21 cellular contexts compared by ENCODE assay signal in the genomic region with DNA sequence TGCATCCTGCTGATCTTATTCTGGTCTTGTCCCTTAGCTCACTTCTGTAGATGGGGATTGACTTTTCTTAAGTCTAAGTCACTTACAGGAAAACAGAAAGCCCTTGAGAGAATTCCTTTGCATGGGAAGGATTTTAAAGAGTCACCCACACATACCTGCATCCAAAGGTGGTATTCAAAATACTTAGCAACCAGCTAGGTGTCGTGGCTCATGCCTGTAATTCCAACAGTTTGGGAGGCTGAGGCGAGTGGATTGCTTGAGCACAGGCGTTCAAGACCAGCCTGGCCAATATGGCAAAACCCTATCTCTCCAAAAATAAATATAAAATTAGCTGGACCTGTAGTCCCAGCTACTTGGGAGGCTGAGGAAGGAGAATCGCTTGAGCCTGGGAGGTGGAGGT. TPM values are rescaled to one million over a fixed set of nuclear protein-coding genes. Genes with fewer than 3 reads are reported as not detected.
DNase-seq lines count a peak whose midpoint lies in the region; ATAC-seq lines count a peak whose summit lies in the region.
"Had no signal": no experiment of that assay in that cellular context is flagged by ENCODE, and none has a peak within 500 bp of the region (broad histone marks: within the 10 kb centered on the region; RNA-seq: fewer than 3 reads in every experiment).

No MANE protein-coding gene starts in this region.

- no CpG with 5 or more reads among the region's 4 CpGs for WGBS in mesendoderm (ENCODE audit: extremely low coverage, insufficient coverage, low lambda C conversion rate)

- H4K20me1 ChIP-seq in BLaER1 treated with 17β-estradiol and CSF1 and Interleukin-3, amounts not matched to agents 10 nM and 100 nM, result no peaks in the 10 kb centered on the region

- H3K9ac ChIP-seq in BLaER1 treated with 17β-estradiol and CSF1 and Interleukin-3, amounts not matched to agents 10 nM and 100 nM, result no peak overlapping the region
- H3K9ac ChIP-seq in mesendoderm (ENCODE audit: low read length), result no peak overlapping the region

- H3K4me2 ChIP-seq in BLaER1 treated with 17β-estradiol and CSF1 and Interleukin-3, amounts not matched to agents 10 nM and 100 nM, result peak overlapping the region; percentile 85 to 96 (median 92)
- no peak overlapping the region for H3K4me2 ChIP-seq in mesendoderm (ENCODE audit: low read length)
- H3K4me2 ChIP-seq: A549 had no signal

- H4K8ac ChIP-seq in mesendoderm (ENCODE audit: low read depth, low read length), result no peak overlapping the region

- no peaks in the 10 kb centered on the region for H3K9me3 Mint-ChIP-seq in dendritic cell treated with granulocyte-macrophage colony-stimulating factor and Interleukin-4, amounts not matched to agents 40 ng/mL and 50 ng/mL, for 4 days
- H3K9me3 Mint-ChIP-seq: CD4-positive, alpha-beta T cell; CD8-positive, alpha-beta memory T cell had no signal

- H4K5ac ChIP-seq in mesendoderm (ENCODE audit: low read length), result no peak overlapping the region

- H3K4me3 ChIP-seq in BLaER1 treated with 17β-estradiol and CSF1 and Interleukin-3, amounts not matched to agents 10 nM and 100 nM, result 0 out of 20 replicates have a peak overlapping the region, but pooled peaks of 1 of the 10 experiments have one; percentile 0
- no peak overlapping the region for H3K4me3 ChIP-seq in mesendoderm (ENCODE audit: low read length)
- H3K4me3 ChIP-seq: A549, GM12878 had no signal

- H3K36me3 ChIP-seq in BLaER1 treated with 17β-estradiol and CSF1 and Interleukin-3, amounts not matched to agents 10 nM and 100 nM, result no peaks in the 10 kb centered on the region
- no peaks in the 10 kb centered on the region for H3K36me3 ChIP-seq in mesendoderm (ENCODE audit: control insufficient read depth, insufficient read depth, low read length)

- H3K36me3 Mint-ChIP-seq in dendritic cell treated with granulocyte-macrophage colony-stimulating factor and Interleukin-4, amounts not matched to agents 40 ng/mL and 50 ng/mL, for 4 days (ENCODE audit: low read depth), result peaks cover 8% of the 10 kb centered on the region
- H3K36me3 Mint-ChIP-seq: CD8-positive, alpha-beta memory T cell had no signal

- H2BK120ac ChIP-seq in mesendoderm (ENCODE audit: low read depth, low read length), result no peak overlapping the region

- H3K4me3 Mint-ChIP-seq in dendritic cell treated with granulocyte-macrophage colony-stimulating factor and Interleukin-4, amounts not matched to agents 40 ng/mL and 50 ng/mL, for 4 days, result no peak overlapping the region
- H3K4me3 Mint-ChIP-seq: CD4-positive, alpha-beta T cell; CD8-positive, alpha-beta memory T cell had no signal

- no peaks in the 10 kb centered on the region for H3K79me2 ChIP-seq in mesendoderm (ENCODE audit: control insufficient read depth, insufficient read depth, low read length)

- no peak for ATAC-seq in GM18909 (IDR thresholded peaks at IDR 0.05; ENCODE audit: poor library complexity, unreplicated experiment)
- ATAC-seq: A549, GM12878, HCT116 had no signal

- intact Hi-C loops in dendritic cell treated with granulocyte-macrophage colony-stimulating factor and Interleukin-4, amounts not matched to agents 40 ng/mL and 50 ng/mL, for 4 days (cut with micrococcal nuclease), result no loop called here

- no peak overlapping the region for H2BK5ac ChIP-seq in mesendoderm (ENCODE audit: low read length)

- H3K9me3 ChIP-seq in BLaER1 treated with 17β-estradiol and CSF1 and Interleukin-3, amounts not matched to agents 10 nM and 100 nM (replicated peaks in 1 of 11), result peaks cover 8 to 39% (median 33%) of the 10 kb centered on the region in 11 experiments

- no peak overlapping the region for H3K18ac ChIP-seq in mesendoderm (ENCODE audit: low read length)

- H3K27me3 ChIP-seq in BLaER1 treated with 17β-estradiol and CSF1 and Interleukin-3, amounts not matched to agents 10 nM and 100 nM, result no peaks in the 10 kb centered on the region
- no peaks in the 10 kb centered on the region for H3K27me3 ChIP-seq in mesendoderm (ENCODE audit: insufficient read depth, low read length, poor library complexity)

- H3K27ac ChIP-seq in BLaER1 treated with 17β-estradiol and CSF1 and Interleukin-3, amounts not matched to agents 10 nM and 100 nM, result peak overlapping the region in 6 of 11 experiments; percentile 8 to 95 (median 92); a peak in 7 of 22 replicates
- no peak overlapping the region for H3K27ac ChIP-seq in mesendoderm (ENCODE audit: low read depth, low read length)
- H3K27ac ChIP-seq: A549 had no signal

- no peak overlapping the region for H2AK5ac ChIP-seq in mesendoderm (ENCODE audit: low read length)

- peak; percentile 59 for DNase-seq in mesendoderm
- no peak for DNase-seq in SW 1271 (lab: John Stamatoyannopoulos, UW)
- DNase-seq in AG08395 (ENCODE audit: low spot score), result no peak
- DNase-seq: 8988T; ACHN; CD4-positive, alpha-beta T cell; DMS 273 treated with DMSO at 0.1 percent for 48 hours; DMS79; EL; GDM1; GOT3; H7 had no signal

- peaks cover 83% of the 10 kb centered on the region for H3K4me1 Mint-ChIP-seq in dendritic cell treated with granulocyte-macrophage colony-stimulating factor and Interleukin-4, amounts not matched to agents 40 ng/mL and 50 ng/mL, for 4 days (ENCODE audit: low read depth)
- H3K4me1 Mint-ChIP-seq: CD8-positive, alpha-beta memory T cell had no signal

- H3K23ac ChIP-seq in mesendoderm (ENCODE audit: low read length), result no peak overlapping the region

- no peak overlapping the region for H3K56ac ChIP-seq in mesendoderm (ENCODE audit: low read length)

- H3K79me1 ChIP-seq in mesendoderm (ENCODE audit: low read length), result no peaks in the 10 kb centered on the region

- peaks cover 51 to 71% (median 68%) of the 10 kb centered on the region in 10 experiments for H3K4me1 ChIP-seq in BLaER1 treated with 17β-estradiol and CSF1 and Interleukin-3, amounts not matched to agents 10 nM and 100 nM
- no peaks in the 10 kb centered on the region for H3K4me1 ChIP-seq in mesendoderm (ENCODE audit: control insufficient read depth, low read depth, low read length)
- H3K4me1 ChIP-seq: A549 had no signal

- no peaks in the 10 kb centered on the region for H3K27me3 Mint-ChIP-seq in dendritic cell treated with granulocyte-macrophage colony-stimulating factor and Interleukin-4, amounts not matched to agents 40 ng/mL and 50 ng/mL, for 4 days
- H3K27me3 Mint-ChIP-seq: CD4-positive, alpha-beta T cell had no signal

- H3K4ac ChIP-seq in mesendoderm (ENCODE audit: low read depth, low read length), result no peak overlapping the region

- H3K27ac Mint-ChIP-seq in dendritic cell treated with granulocyte-macrophage colony-stimulating factor and Interleukin-4, amounts not matched to agents 40 ng/mL and 50 ng/mL, for 4 days, result peak overlapping the region; percentile 84
- H3K27ac Mint-ChIP-seq: CD14-positive monocyte; CD4-positive, alpha-beta T cell had no signal

- no peak overlapping the region for H2BK15ac ChIP-seq in mesendoderm (replicated peaks; ENCODE audit: low read depth)

RNA-seq across cellular contexts. Expression of a gene that starts 14.2 kb away (rescaled TPM):
- not detected for polyA plus RNA-seq in mesendoderm (2013, experiment 1 of 2)
- polyA plus RNA-seq in mesendoderm (2013, experiment 2 of 2), result not detected
- polyA plus RNA-seq: A549; BJ; CD14-positive monocyte; CD8-positive, alpha-beta memory T cell; GM12878 had no signal

RNA-seq across cellular contexts. Expression of a gene that starts 51.9 kb away (rescaled TPM):
- 0.21 TPM for polyA plus RNA-seq in mesendoderm (2013, experiment 1 of 2)
- 0.22 TPM for polyA plus RNA-seq in mesendoderm (2013, experiment 2 of 2)
- polyA plus RNA-seq: A549; BJ; CD14-positive monocyte; CD8-positive, alpha-beta memory T cell; GM12878 had no signal
